Comparison of ENCODE assay signal across 8 cellular contexts in the genomic region with DNA sequence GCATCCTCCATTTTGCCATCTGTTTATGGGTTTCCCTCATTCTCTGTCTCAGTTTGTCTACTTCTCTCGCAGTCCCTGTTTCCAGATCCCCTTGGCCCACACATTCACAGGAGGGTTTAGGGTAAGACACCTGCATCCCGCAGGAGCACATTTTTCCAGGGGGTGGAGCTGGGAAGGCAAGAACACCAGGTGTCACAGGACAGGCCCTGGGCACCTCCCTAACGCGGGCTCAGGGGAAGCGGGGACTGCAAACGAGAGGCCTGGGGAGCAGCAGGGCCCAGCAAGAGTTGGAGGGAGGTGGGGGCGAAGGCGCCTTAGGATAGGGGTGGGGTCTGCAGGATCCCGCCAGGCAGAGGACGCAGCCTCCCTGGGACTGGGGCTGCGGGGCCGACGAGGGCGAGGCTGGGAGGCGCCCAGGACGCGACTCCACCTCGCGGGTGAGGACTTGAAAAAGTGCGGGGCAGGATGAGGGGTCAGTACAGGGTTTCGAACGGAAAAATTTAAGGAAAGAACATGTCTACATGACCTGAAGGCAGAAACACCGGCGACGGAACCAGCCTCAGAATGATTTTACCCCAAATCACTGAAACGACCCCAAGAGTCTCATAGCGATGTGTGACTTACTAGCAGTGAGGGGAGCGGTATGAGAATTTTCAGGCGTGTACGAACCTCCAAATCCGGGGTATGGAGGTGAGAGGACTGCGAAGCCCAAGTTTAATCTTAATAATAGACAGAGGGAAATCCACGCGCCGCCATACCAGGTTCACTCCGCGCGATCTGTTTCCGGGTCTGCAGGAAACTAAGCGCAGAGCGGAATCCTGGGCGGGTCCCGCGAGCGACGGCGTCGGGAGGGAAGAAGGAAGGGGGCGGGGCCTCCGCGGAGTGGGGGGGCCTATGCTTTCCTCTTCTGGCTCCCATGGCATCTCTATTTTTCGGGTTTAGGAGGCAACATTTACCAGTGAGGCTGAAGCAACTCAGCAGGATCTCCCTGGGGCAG. TPM values are rescaled to one million over a fixed set of nuclear protein-coding genes. Genes with fewer than 3 reads are reported as not detected.
A peak's percentile ranks its signal among the peaks of the same experiment; 100 is the strongest.
DNase-seq lines count a peak whose midpoint lies in the region; ATAC-seq and TF ChIP-seq lines count a peak whose summit lies in the region.

No MANE protein-coding gene starts in this region.

- peak overlapping the region; percentile 58 for H3K9ac ChIP-seq in ES-I3 (ENCODE audit: low read depth, low read length)

- ATAC-seq in activated CD8-positive, alpha-beta memory T cell treated with anti-CD3 and anti-CD28 coated beads, Interleukin-2, amount 10 ng/mL, durations not matched to agents 7 days and 5 days, result no peak
- ATAC-seq in GM19455 (IDR thresholded peaks at IDR 0.05; ENCODE audit: unreplicated experiment), result no peak

- H3K9me3 Mint-ChIP-seq in activated CD8-positive, alpha-beta memory T cell treated with anti-CD3 and anti-CD28 coated beads, Interleukin-2, amount 10 ng/mL, durations not matched to agents 7 days and 5 days (ENCODE audit: low read depth), result peaks cover 28% of the 10 kb centered on the region
- peaks cover 15% of the 10 kb centered on the region for H3K9me3 Mint-ChIP-seq in glutamatergic neuron (ENCODE audit: unreplicated experiment)
- no peaks in the 10 kb centered on the region for H3K9me3 Mint-ChIP-seq in progenitor cell of endocrine pancreas (ENCODE audit: low read depth)

- no peak overlapping the region for H3K4me3 ChIP-seq in prostate gland

- no peak for TF ChIP-seq POLR2A in erythroblast (IDR thresholded peaks at IDR 0.05; ENCODE audit: low read length)
- no peak for TF ChIP-seq POLR2A in prostate gland (IDR thresholded peaks at IDR 0.05)

- TF ChIP-seq CTCF in glutamatergic neuron (IDR thresholded peaks at IDR 0.05; ENCODE audit: partially characterized antibody, unreplicated experiment) (no peak), progenitor cell of endocrine pancreas (IDR thresholded peaks at IDR 0.05; ENCODE audit: unreplicated experiment) (no peak), prostate gland (IDR thresholded peaks at IDR 0.05) (no peak)

- H3K27me3 ChIP-seq in prostate gland (replicated peaks; ENCODE audit: insufficient read depth), result no peaks in the 10 kb centered on the region

- CTCF ChIA-PET in activated CD8-positive, alpha-beta memory T cell treated with anti-CD3 and anti-CD28 coated beads, Interleukin-2, amount 10 ng/mL, durations not matched to agents 7 days and 5 days (lab: Charles Lee), result no interaction called here

- no peaks in the 10 kb centered on the region for H3K4me1 Mint-ChIP-seq in activated CD8-positive, alpha-beta memory T cell treated with anti-CD3 and anti-CD28 coated beads, Interleukin-2, amount 10 ng/mL, durations not matched to agents 7 days and 5 days
- H3K4me1 Mint-ChIP-seq in glutamatergic neuron (ENCODE audit: low read depth, unreplicated experiment), result no peaks in the 10 kb centered on the region
- peaks cover 4% of the 10 kb centered on the region for H3K4me1 Mint-ChIP-seq in progenitor cell of endocrine pancreas (ENCODE audit: low read depth)

- H3K27ac Mint-ChIP-seq in activated CD8-positive, alpha-beta memory T cell treated with anti-CD3 and anti-CD28 coated beads, Interleukin-2, amount 10 ng/mL, durations not matched to agents 7 days and 5 days, result no peak overlapping the region
- H3K27ac Mint-ChIP-seq in glutamatergic neuron (ENCODE audit: unreplicated experiment), result no peak overlapping the region
- H3K27ac Mint-ChIP-seq in progenitor cell of endocrine pancreas, result peak overlapping the region; percentile 81

- peak overlapping the region; percentile 39 for H3K4me3 Mint-ChIP-seq in activated CD8-positive, alpha-beta memory T cell treated with anti-CD3 and anti-CD28 coated beads, Interleukin-2, amount 10 ng/mL, durations not matched to agents 7 days and 5 days
- peak overlapping the region; percentile 83 for H3K4me3 Mint-ChIP-seq in glutamatergic neuron (ENCODE audit: unreplicated experiment)
- peak overlapping the region; percentile 89 for H3K4me3 Mint-ChIP-seq in progenitor cell of endocrine pancreas (ENCODE audit: low read depth)

- no peaks in the 10 kb centered on the region for H3K27me3 Mint-ChIP-seq in activated CD8-positive, alpha-beta memory T cell treated with anti-CD3 and anti-CD28 coated beads, Interleukin-2, amount 10 ng/mL, durations not matched to agents 7 days and 5 days
- peaks cover 14% of the 10 kb centered on the region for H3K27me3 Mint-ChIP-seq in glutamatergic neuron (ENCODE audit: unreplicated experiment)
- H3K27me3 Mint-ChIP-seq in progenitor cell of endocrine pancreas, result no peaks in the 10 kb centered on the region

- DNase-seq in activated CD8-positive, alpha-beta memory T cell treated with anti-CD3 and anti-CD28 coated beads, Interleukin-2, amount 10 ng/mL, durations not matched to agents 7 days and 5 days, result peak; percentile 43
- peak; percentile 76 for DNase-seq in glutamatergic neuron
- peak; percentile 37 for DNase-seq in progenitor cell of endocrine pancreas (ENCODE audit: low spot score, unreplicated experiment)
- no peak for DNase-seq in erythroblast (lab: John Stamatoyannopoulos, UW)
- no peak for DNase-seq in prostate gland (ENCODE audit: low spot score)
- no peak for DNase-seq in NCI-H1105 treated with DMSO at 0.1 percent for 48 hours (lab: John Stamatoyannopoulos, UW)

- H3K36me3 Mint-ChIP-seq in activated CD8-positive, alpha-beta memory T cell treated with anti-CD3 and anti-CD28 coated beads, Interleukin-2, amount 10 ng/mL, durations not matched to agents 7 days and 5 days, result peaks cover 10% of the 10 kb centered on the region
- peaks cover 18% of the 10 kb centered on the region for H3K36me3 Mint-ChIP-seq in glutamatergic neuron (ENCODE audit: unreplicated experiment)
- H3K36me3 Mint-ChIP-seq in progenitor cell of endocrine pancreas (ENCODE audit: insufficient read depth), result peaks cover 2% of the 10 kb centered on the region

- H3K4me1 ChIP-seq in ES-I3 (ENCODE audit: insufficient read depth, low read length), result no peaks in the 10 kb centered on the region
- H3K4me1 ChIP-seq in prostate gland (replicated peaks), result no peaks in the 10 kb centered on the region

- H3K9me3 ChIP-seq in ES-I3 (ENCODE audit: control insufficient read depth, insufficient read depth, low read length) (no peaks in the 10 kb centered on the region), prostate gland (no peaks in the 10 kb centered on the region)

- intact Hi-C loops in prostate gland (cut with DNase I), result no loop called here

- no peak overlapping the region for H3K27ac ChIP-seq in prostate gland

- 48% methylated on average over 52 of the region's 52 CpGs for WGBS in prostate gland

- H3K36me3 ChIP-seq in ES-I3 (ENCODE audit: insufficient read depth, low read length) (no peaks in the 10 kb centered on the region), prostate gland (no peaks in the 10 kb centered on the region)

RNA-seq across cellular contexts. Expression of gene ERVV-2, which starts 7.1 kb away (rescaled TPM):
- total RNA-seq in activated CD8-positive, alpha-beta memory T cell treated with anti-CD3 and anti-CD28 coated beads, Interleukin-2, amount 10 ng/mL, durations not matched to agents 7 days and 5 days, result not detected
- total RNA-seq in glutamatergic neuron (ENCODE audit: unreplicated experiment) (not detected), progenitor cell of endocrine pancreas (not detected in 2 replicates), prostate gland (not detected)

RNA-seq across cellular contexts. Expression of gene ERVV-1, which starts 23.7 kb away (rescaled TPM):
- total RNA-seq in activated CD8-positive, alpha-beta memory T cell treated with anti-CD3 and anti-CD28 coated beads, Interleukin-2, amount 10 ng/mL, durations not matched to agents 7 days and 5 days, result not detected
- not detected for total RNA-seq in glutamatergic neuron (ENCODE audit: unreplicated experiment)
- not detected in 2 replicates for total RNA-seq in progenitor cell of endocrine pancreas
- under 1 TPM in 1 of 2 donors, not detected in 1; 0.40 TPM for total RNA-seq in prostate gland

Comparison
In these comparisons a context has a peak if more than half of its experiments do, and no peak if none do; other contexts are left out.
1. DNase-seq: peak in activated CD8-positive, alpha-beta memory T cell treated with anti-CD3 and anti-CD28 coated beads, Interleukin-2, amount 10 ng/mL, durations not matched to agents 7 days and 5 days (single experiment), glutamatergic neuron (single experiment) and progenitor cell of endocrine pancreas (single experiment); none in erythroblast (0 of 2), prostate gland (single experiment) and NCI-H1105 treated with DMSO at 0.1 percent for 48 hours (single experiment).
2. H3K4me3 Mint-ChIP-seq: peak in every context shown above with its lines; median percentile 89 in progenitor cell of endocrine pancreas; 83 in glutamatergic neuron; 39 in activated CD8-positive, alpha-beta memory T cell treated with anti-CD3 and anti-CD28 coated beads, Interleukin-2, amount 10 ng/mL, durations not matched to agents 7 days and 5 days.